Comparison of ENCODE assay signal across 9 cellular contexts in the genomic region with DNA sequence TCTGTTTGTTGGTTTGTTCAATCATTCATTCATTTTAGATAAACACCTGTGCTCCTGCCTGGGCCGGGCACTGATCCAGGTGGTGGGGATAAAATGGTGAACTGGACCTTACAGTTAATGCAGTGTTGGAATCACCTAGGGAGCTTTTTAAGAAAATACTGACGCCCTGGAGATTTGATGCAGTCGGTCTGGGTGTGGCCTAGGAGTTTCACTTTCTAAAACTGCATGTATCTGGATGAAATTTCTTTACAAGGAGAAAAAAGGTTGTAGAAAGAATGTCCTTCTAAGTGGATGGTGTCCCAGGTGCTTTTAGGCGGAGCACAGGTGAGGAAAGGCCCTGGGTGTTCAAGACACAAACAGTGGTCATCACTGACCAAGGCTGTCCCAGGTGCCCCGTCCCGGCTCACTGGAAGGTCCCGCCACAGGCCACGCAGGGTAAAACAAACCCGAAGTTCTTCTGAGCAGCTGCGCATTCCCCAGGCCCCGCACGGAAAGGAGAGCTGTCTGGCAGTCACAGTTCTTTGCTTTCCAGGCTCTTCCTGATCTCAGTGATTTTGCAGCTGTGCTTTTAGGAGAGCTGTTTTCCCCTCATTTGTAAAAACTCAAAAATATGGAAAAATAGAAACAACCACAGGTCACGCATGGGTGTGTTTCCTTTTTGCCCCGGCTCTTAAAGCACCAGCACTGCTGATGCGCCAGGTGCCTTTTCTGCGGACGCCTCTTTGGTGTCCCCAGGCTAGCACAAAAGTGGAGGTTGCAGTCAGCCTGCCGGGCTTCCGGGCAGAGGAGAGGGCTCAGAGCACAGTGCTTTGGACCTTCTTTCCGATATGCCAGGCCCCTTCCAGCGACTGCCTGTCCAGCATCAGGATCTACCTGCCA.
DNase-seq lines count a peak whose midpoint lies in the region; ATAC-seq and TF ChIP-seq lines count a peak whose summit lies in the region.
"Had no signal": no experiment of that assay in that cellular context is flagged by ENCODE, and none has a peak within 500 bp of the region (broad histone marks: within the 10 kb centered on the region; RNA-seq: fewer than 3 reads in every experiment).

No MANE protein-coding gene starts in this region.

- peak; percentile 74 for ATAC-seq in GM18868 (IDR thresholded peaks at IDR 0.05; ENCODE audit: unreplicated experiment)
- ATAC-seq in HG02852 (IDR thresholded peaks at IDR 0.05; ENCODE audit: unreplicated experiment): peak; percentile 62
- ATAC-seq: activated T-cell treated with anti-CD3 and anti-CD28 coated beads, Interleukin-2, amount 50 U/mL, for 4 hours had no signal

- peaks cover 68 to 71% (median 68%) of the 10 kb centered on the region in 3 donors for H3K4me1 ChIP-seq in skeletal muscle tissue (ENCODE audit: control insufficient read depth in 3 of 3, insufficient read depth in 3 of 3, low read length in 3 of 3)

- peak overlapping the region; percentile 79 for H3K27ac ChIP-seq in skeletal muscle tissue (ENCODE audit: low read depth, low read length)

- H3K9ac ChIP-seq in skeletal muscle tissue (ENCODE audit: low read depth in 1 of 3, low read length in 3 of 3): peak overlapping the region; percentile 8 to 51 (median 36)

- DNase-seq in choroid plexus epithelial cell (ENCODE audit: low read depth) (peak; percentile 18), cortex of kidney (lab: John Stamatoyannopoulos, UW) (no peak), cerebellar cortex (ENCODE audit: low spot score) (no peak), NCI-H2196 treated with DMSO at 0.1 percent for 48 hours (lab: John Stamatoyannopoulos, UW; ENCODE audit: unreplicated experiment) (no peak)
- no peak for DNase-seq in activated naive CD4-positive, alpha-beta T cell (lab: John Stamatoyannopoulos, UW)
- DNase-seq: activated T-cell treated with anti-CD3 and anti-CD28 coated beads, Interleukin-2, amount 50 U/mL, for 4 hours had no signal

- TF ChIP-seq CTCF in choroid plexus epithelial cell (conservative IDR thresholded peaks at IDR 0.05; ENCODE audit: low read depth, low read length): no peak

- H3K27me3 ChIP-seq in skeletal muscle tissue (ENCODE audit: control insufficient read depth in 3 of 3, insufficient read depth in 3 of 3, low read length in 3 of 3): peaks cover 0 to 4% (median 0%) of the 10 kb centered on the region in 3 donors

- H3K4me3 ChIP-seq in choroid plexus epithelial cell (ENCODE audit: low read depth, low read length): no peak overlapping the region
- H3K4me3 ChIP-seq in skeletal muscle tissue (ENCODE audit: low read length in 3 of 3): peak overlapping the region; percentile 9 to 42 (median 16)

- H3K36me3 ChIP-seq in skeletal muscle tissue (ENCODE audit: control insufficient read depth in 3 of 3, insufficient read depth in 3 of 3, low read length in 3 of 3): no peaks in the 10 kb centered on the region

- no peaks in the 10 kb centered on the region for H3K9me3 ChIP-seq in skeletal muscle tissue (ENCODE audit: control insufficient read depth in 3 of 3, low read length in 3 of 3)
